In genomic region chr6:5854900-5855299, GRCh38 we compare ENCODE assay signal across 1 cellular context.
TF ChIP-seq lines count a peak whose summit lies in the region.

No MANE protein-coding gene starts in this region.

TF ChIP-seq in GM23338, 12 proteins besides CTCF, POLR2A, EP300 and RAD21 (continued from another document):
- no peak for TF ChIP-seq REST (IDR thresholded peaks at IDR 0.05; ENCODE audit: unreplicated experiment)
- no peak for TF ChIP-seq NANOG (IDR thresholded peaks at IDR 0.05; ENCODE audit: borderline replicate concordance)
- TF ChIP-seq ZNF331 (CRISPR knock-in tag; IDR thresholded peaks at IDR 0.05; ENCODE audit: low read depth), result no peak
- no peak for TF ChIP-seq ZNF462 (CRISPR knock-in tag; IDR thresholded peaks at IDR 0.05)
- TF ChIP-seq EZH2phosphoT487 (IDR thresholded peaks at IDR 0.05; ENCODE audit: unreplicated experiment), result no peak
- no peak for TF ChIP-seq JUNB (IDR thresholded peaks at IDR 0.05; ENCODE audit: unreplicated experiment)
- no peak for TF ChIP-seq STAT1 (IDR thresholded peaks at IDR 0.05; ENCODE audit: unreplicated experiment)
- no peak for TF ChIP-seq EZH2 (IDR thresholded peaks at IDR 0.05; ENCODE audit: low read depth, unreplicated experiment)
